Comparison of ENCODE assay signal across 28 cellular contexts in the genomic region with DNA sequence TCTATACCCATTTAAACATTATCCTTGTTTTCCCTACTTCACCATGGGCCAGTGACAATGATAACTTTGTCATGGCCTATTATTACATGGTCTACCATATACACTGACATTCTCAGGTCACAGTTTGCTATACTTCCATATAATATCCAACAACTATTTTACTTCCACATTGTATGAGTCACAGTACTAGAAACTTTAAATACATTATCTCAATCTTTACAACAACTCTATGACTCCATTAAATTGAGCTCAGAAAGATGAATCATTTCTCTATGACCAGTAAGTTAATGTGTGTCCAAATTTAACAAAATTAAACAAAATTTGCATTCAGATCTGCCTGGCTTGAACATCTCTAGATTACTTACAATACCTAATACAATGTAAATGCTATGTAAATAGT.
"Had no signal": no experiment of that assay in that cellular context is flagged by ENCODE, and none has a peak within 500 bp of the region (broad histone marks: within the 10 kb centered on the region; RNA-seq: fewer than 3 reads in every experiment).

No MANE protein-coding gene starts in this region.

- H3K4me2 ChIP-seq: hepatocyte had no signal

- H3K4me3 Mint-ChIP-seq: activated B cell treated with CpG ODN at 0.5 μM for 24 hours; activated CD8-positive, alpha-beta T cell treated with anti-CD3 and anti-CD28 coated beads, Interleukin-2, amount 10 ng/mL, durations not matched to agents 7 days and 5 days; activated naive CD8-positive, alpha-beta T cell; dendritic cell treated with granulocyte-macrophage colony-stimulating factor and Interleukin-4, amounts not matched to agents 40 ng/mL and 50 ng/mL, for 4 days; nephron; stimulated activated naive CD8-positive, alpha-beta T cell treated with anti-CD3 and anti-CD28 coated beads, Interleukin-15, Interleukin-2, amounts not matched to agents 100 ng/mL and 50 ng/mL, for 24 hours had no signal

- H3K27ac Mint-ChIP-seq: activated B cell treated with CpG ODN at 0.5 μM for 24 hours; activated CD8-positive, alpha-beta T cell treated with anti-CD3 and anti-CD28 coated beads, Interleukin-2, amount 10 ng/mL, durations not matched to agents 7 days and 5 days; activated naive CD8-positive, alpha-beta T cell; dendritic cell treated with granulocyte-macrophage colony-stimulating factor and Interleukin-4, amounts not matched to agents 40 ng/mL and 50 ng/mL, for 4 days; nephron; progenitor cell of endocrine pancreas; stimulated activated naive CD8-positive, alpha-beta T cell treated with anti-CD3 and anti-CD28 coated beads, Interleukin-15, Interleukin-2, amounts not matched to agents 100 ng/mL and 50 ng/mL, for 24 hours had no signal

- ATAC-seq: activated CD8-positive, alpha-beta T cell treated with anti-CD3 and anti-CD28 coated beads, Interleukin-2, amount 10 ng/mL, durations not matched to agents 7 days and 5 days; left ventricle myocardium superior; right cardiac atrium had no signal

- H3K4me1 ChIP-seq: suprapubic skin had no signal

- FAIRE-seq: keratinocyte, TTC549 had no signal

- H3K27me3 Mint-ChIP-seq: activated B cell treated with CpG ODN at 0.5 μM for 24 hours; activated naive CD8-positive, alpha-beta T cell; dendritic cell treated with granulocyte-macrophage colony-stimulating factor and Interleukin-4, amounts not matched to agents 40 ng/mL and 50 ng/mL, for 4 days; progenitor cell of endocrine pancreas; stimulated activated naive CD8-positive, alpha-beta T cell treated with anti-CD3 and anti-CD28 coated beads, Interleukin-15, Interleukin-2, amounts not matched to agents 100 ng/mL and 50 ng/mL, for 24 hours had no signal

- H2AFZ ChIP-seq: hepatocyte had no signal

- H3K9me3 ChIP-seq: suprapubic skin had no signal

- H3K27me3 ChIP-seq: brain microvascular endothelial cell, hepatocyte, suprapubic skin had no signal

- H3K4me3 ChIP-seq: hepatocyte, skin epidermis, suprapubic skin had no signal

- H3K27ac ChIP-seq: brain microvascular endothelial cell, epithelial cell of prostate, hepatocyte, skin epidermis, suprapubic skin had no signal

- H3K4me1 Mint-ChIP-seq: activated B cell treated with CpG ODN at 0.5 μM for 24 hours, nephron had no signal

- DNase-seq: activated B cell treated with CpG ODN at 0.5 μM for 24 hours; activated CD4-positive, alpha-beta T cell treated with anti-CD3 and anti-CD28 coated beads for 48 hours; activated CD8-positive, alpha-beta memory T cell treated with anti-CD3 and anti-CD28 coated beads, Interleukin-2, amount 50 U/mL, for 4 hours; activated CD8-positive, alpha-beta T cell treated with anti-CD3 and anti-CD28 coated beads, Interleukin-2, amount 10 ng/mL, durations not matched to agents 7 days and 5 days; activated gamma-delta T cell treated with Interleukin-2 at 50 U/mL for 16 hours; amygdala; brain microvascular endothelial cell; cerebellar nuclear complex; effector memory CD4-positive, alpha-beta T cell; left ventricle myocardium superior; mesendoderm; occipital lobe; right cardiac atrium; stimulated activated CD4-positive, alpha-beta T cell treated with anti-CD3 and anti-CD28 coated beads, Interleukin-15, amount 100 ng/mL, for 24 hours; stimulated activated CD4-positive, alpha-beta T cell treated with anti-CD3 and anti-CD28 coated beads, Interleukin-4, amount 100 ng/mL, for 24 hours; T-helper 2 cell; trophoblast cell had no signal
